Comparison of ENCODE assay signal across 8 cellular contexts in the genomic region with DNA sequence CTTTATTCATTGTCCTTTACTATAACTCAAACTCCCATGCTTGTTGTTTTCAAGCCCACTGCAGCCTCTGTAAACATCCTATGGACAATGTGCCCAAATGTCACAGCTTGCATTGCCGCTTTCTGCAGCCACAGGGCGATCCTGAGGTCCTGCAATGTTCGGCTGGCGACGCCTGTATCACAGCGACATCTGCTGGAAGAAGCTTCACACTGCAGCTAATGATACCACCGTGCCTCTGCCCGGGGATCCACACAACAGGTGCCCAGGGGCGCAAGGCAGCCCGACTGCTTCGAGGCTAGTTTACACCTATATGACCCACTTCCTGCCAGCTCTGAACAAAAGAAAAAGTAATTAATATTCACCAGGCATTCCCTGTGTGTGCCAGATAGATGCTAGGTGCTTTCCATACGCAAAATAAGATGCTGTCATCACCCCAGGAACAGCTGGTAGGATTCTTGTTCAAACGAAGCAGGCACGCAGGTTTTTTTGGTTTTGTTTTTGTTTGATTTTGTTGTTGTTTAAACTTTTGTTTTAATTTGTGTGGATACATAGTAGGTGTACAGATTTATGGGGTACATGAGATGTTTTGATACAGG.
DNase-seq lines count a peak whose midpoint lies in the region; ATAC-seq and TF ChIP-seq lines count a peak whose summit lies in the region.

No MANE protein-coding gene starts in this region.

- TF ChIP-seq CTCF in lung (IDR thresholded peaks at IDR 0.05; ENCODE audit: control extremely low read depth, extremely low read depth) = peak; percentile 65

- ATAC-seq in GM19035 (IDR thresholded peaks at IDR 0.05; ENCODE audit: unreplicated experiment) (peak; percentile 95), HG03139 (IDR thresholded peaks at IDR 0.05; ENCODE audit: unreplicated experiment) (peak; percentile 97), lung (ENCODE audit: insufficient read depth, low FRiP score) (peak; percentile 75)

- no peak overlapping the region for H3K27ac ChIP-seq in lung (ENCODE audit: low read depth in 1 of 2, low read length in 1 of 2)

- no peaks in the 10 kb centered on the region for H3K4me1 ChIP-seq in lung (ENCODE audit: control insufficient read depth in 2 of 2, insufficient read depth in 2 of 2, low read length in 2 of 2)

- no peak overlapping the region for H3K4me3 ChIP-seq in lung

- H3K9me3 ChIP-seq in lung (ENCODE audit: control insufficient read depth in 2 of 2, insufficient read depth in 1 of 2, low read length in 1 of 2) = no peaks in the 10 kb centered on the region

- H3K36me3 ChIP-seq in lung (ENCODE audit: control insufficient read depth in 2 of 2, insufficient read depth in 2 of 2, low read length in 2 of 2) = no peaks in the 10 kb centered on the region

- peak; percentile 65 for DNase-seq in CD1c-positive myeloid dendritic cell (ENCODE audit: extremely low spot score)
- DNase-seq in NCI-H446 (lab: John Stamatoyannopoulos, UW) = peak; percentile 4 to 65
- DNase-seq in activated CD4-positive, alpha-beta T cell treated with anti-CD3 and anti-CD28 coated beads for 4 hours = peak; percentile 30 to 42
- DNase-seq in dermis blood vessel endothelial cell = peak; percentile 80
- peak; percentile 71 for DNase-seq in lung (ENCODE audit: low spot score)
- DNase-seq in stimulated activated CD8-positive, alpha-beta memory T cell treated with anti-CD3 and anti-CD28 coated beads, Interleukin-15, amount 100 ng/mL, for 24 hours (ENCODE audit: low read depth) = peak; percentile 15

- 15 to 17% methylated on average over 14 of the region's 14 CpGs for WGBS in lung, 2 donors

- no peaks in the 10 kb centered on the region for H3K27me3 ChIP-seq in lung (ENCODE audit: control insufficient read depth, insufficient read depth)

Comparison
In these comparisons a context has a peak if more than half of its experiments do, and no peak if none do; other contexts are left out.
1. DNase-seq: peak in every context shown above with its lines; median percentile 80 in dermis blood vessel endothelial cell; 71 in lung; 65 in CD1c-positive myeloid dendritic cell; 36 in activated CD4-positive, alpha-beta T cell treated with anti-CD3 and anti-CD28 coated beads for 4 hours; 34 in NCI-H446; 15 in stimulated activated CD8-positive, alpha-beta memory T cell treated with anti-CD3 and anti-CD28 coated beads, Interleukin-15, amount 100 ng/mL, for 24 hours.